33 cellular contexts compared by ENCODE assay signal in genomic region chr3:156527060-156527459, GRCh38. TPM values are rescaled to one million over a fixed set of nuclear protein-coding genes. Genes with fewer than 3 reads are reported as not detected.
A peak's percentile ranks its signal among the peaks of the same experiment; 100 is the strongest.
DNase-seq lines count a peak whose midpoint lies in the region; ATAC-seq, FAIRE-seq and TF ChIP-seq lines count a peak whose summit lies in the region.
"Had no signal": no experiment of that assay in that cellular context is flagged by ENCODE, and none has a peak within 500 bp of the region (broad histone marks: within the 10 kb centered on the region; RNA-seq: fewer than 3 reads in every experiment).

No MANE protein-coding gene starts in this region.

- TF ChIP-seq CTCF in HepG2 (CRISPR knock-in tag; IDR thresholded peaks at IDR 0.05) (no peak), right lobe of liver (IDR thresholded peaks at IDR 0.05) (no peak), K562 (IDR thresholded peaks at IDR 0.05 in 2 of 3, conservative IDR thresholded peaks at IDR 0.05 in 1 of 3; ENCODE audit: insufficient read depth in 2 of 3, low read depth in 1 of 3, low read length in 3 of 3) (no peak)

- TF ChIP-seq RAD21 in HepG2 (CRISPR knock-in tag; IDR thresholded peaks at IDR 0.05) = no peak
- no peak for TF ChIP-seq RAD21 in K562 (CRISPR knock-in tag; conservative IDR thresholded peaks at IDR 0.05 in 1 of 2, IDR thresholded peaks at IDR 0.05 in 1 of 2)

- no peak for FAIRE-seq in HepG2 (lab: Jason Lieb, UNC)
- no peak for FAIRE-seq in K562 (lab: Jason Lieb, UNC)
- peak; percentile 13 for FAIRE-seq in islet of Langerhans (lab: Jason Lieb, UNC)
- FAIRE-seq: A204.1, A549, D721Med had no signal

- H3K27ac ChIP-seq in HepG2 (ENCODE audit: extremely low read length, insufficient read depth, low read length) (no peak overlapping the region), right lobe of liver (no peak overlapping the region), K562 (ENCODE audit: extremely low read depth, low read depth, low read length) (no peak overlapping the region)
- H3K27ac ChIP-seq: 22Rv1; A549; BLaER1; BLaER1 treated with 17β-estradiol and CSF1 and Interleukin-3, amounts not matched to agents 10 nM and 100 nM; C4-2B had no signal

- TF ChIP-seq EP300 in HepG2 (IDR thresholded peaks at IDR 0.05; ENCODE audit: low read depth in 2 of 2, low read length in 2 of 2) = no peak
- TF ChIP-seq EP300 in HepG2 (CRISPR knock-in tag; IDR thresholded peaks at IDR 0.05; ENCODE audit: borderline replicate concordance) = no peak
- TF ChIP-seq EP300 in K562 (IDR thresholded peaks at IDR 0.05; ENCODE audit: low read length) = no peak

- WGBS in HepG2 (ENCODE audit: low lambda C conversion rate) = 96% methylated on average over 1 of the region's 1 CpG
- 100% methylated on average over 1 of the region's 1 CpG for WGBS in right lobe of liver (ENCODE audit: insufficient coverage, low coverage, low lambda C conversion rate, missing lambda C conversion rate)
- 0% methylated on average over 1 of the region's 1 CpG for WGBS in K562 (ENCODE audit: insufficient coverage, low coverage, missing lambda C conversion rate)

- POLR2A ChIA-PET in HepG2 (lab: Yijun Ruan, JAX) (no interaction called here), K562 (lab: Yijun Ruan, JAX) (interaction anchor here (0.7 to 0.8 kb wide), 2 partner anchors 89 to 148 kb away, joined by 3 read pairs; no protein-coding TSS in a partner anchor)

- TF ChIP-seq POLR2A in HepG2 (IDR thresholded peaks at IDR 0.05; ENCODE audit: insufficient read depth in 1 of 2, low read depth in 2 of 2, low read length in 2 of 2) (no peak), right lobe of liver (IDR thresholded peaks at IDR 0.05) (no peak), K562 (conservative IDR thresholded peaks at IDR 0.05) (no peak)

- intact Hi-C loops in HepG2 (cut with micrococcal nuclease; ENCODE audit: unreplicated experiment) = no loop called here
- intact Hi-C loops in right lobe of liver (cut with DNase I) = no loop called here
- intact Hi-C loops in K562 (cut with micrococcal nuclease) = no loop called here

- H3K79me2 ChIP-seq in HepG2 (ENCODE audit: insufficient read depth, low read length) (no peaks in the 10 kb centered on the region), K562 (ENCODE audit: control insufficient read depth, insufficient read depth, low read length) (no peaks in the 10 kb centered on the region)

- no peak overlapping the region for H3K4me2 ChIP-seq in HepG2 (ENCODE audit: low read depth, low read length)
- no peak overlapping the region for H3K4me2 ChIP-seq in K562 (ENCODE audit: insufficient read depth, low read length)
- H3K4me2 ChIP-seq: A549; BLaER1; BLaER1 treated with 17β-estradiol and CSF1 and Interleukin-3, amounts not matched to agents 10 nM and 100 nM had no signal

- no peaks in the 10 kb centered on the region for H3K9me1 ChIP-seq in K562 (ENCODE audit: control insufficient read depth, insufficient read depth, low read length)

- ATAC-seq in HepG2 (no peak), right lobe of liver (no peak), K562 (no peak), left lobe of liver (no peak)
- ATAC-seq: A549; CD8-positive, alpha-beta T cell had no signal

- no peaks in the 10 kb centered on the region for H3K4me1 ChIP-seq in HepG2 (ENCODE audit: insufficient read depth, low read length)
- no peaks in the 10 kb centered on the region for H3K4me1 ChIP-seq in right lobe of liver
- no peaks in the 10 kb centered on the region; a peak in 1 of 5 replicates for H3K4me1 ChIP-seq in K562 (replicated peaks in 1 of 2; ENCODE audit: control insufficient read depth in 2 of 2, insufficient read depth in 2 of 2, low read length in 2 of 2)
- H3K4me1 ChIP-seq: A549, Caco-2 had no signal

- H3K36me3 ChIP-seq in HepG2 (replicated peaks in 1 of 2; ENCODE audit: control insufficient read depth in 1 of 2, insufficient read depth in 2 of 2, low read length in 2 of 2) (no peaks in the 10 kb centered on the region), right lobe of liver (peaks cover 0 to 1% (median 0%) of the 10 kb centered on the region in 4 donors), K562 (ENCODE audit: control insufficient read depth, insufficient read depth, low read length) (no peaks in the 10 kb centered on the region)
- H3K36me3 ChIP-seq: BE2C; BLaER1; BLaER1 treated with 17β-estradiol and CSF1 and Interleukin-3, amounts not matched to agents 10 nM and 100 nM had no signal

- H3K27me3 ChIP-seq in HepG2 (ENCODE audit: control insufficient read depth in 1 of 2, insufficient read depth in 2 of 2, low read length in 2 of 2) (no peaks in the 10 kb centered on the region), right lobe of liver (no peaks in the 10 kb centered on the region), K562 (ENCODE audit: control insufficient read depth in 2 of 2, insufficient read depth in 2 of 2, low read length in 2 of 2) (no peaks in the 10 kb centered on the region)
- H3K27me3 ChIP-seq: BE2C, BLaER1 had no signal

- H3K4me3 ChIP-seq in HepG2 (replicated peaks in 1 of 3; ENCODE audit: insufficient read depth in 1 of 3, low read depth in 2 of 3, low read length in 3 of 3) = no peak overlapping the region
- H3K4me3 ChIP-seq in right lobe of liver = no peak overlapping the region
- no peak overlapping the region for H3K4me3 ChIP-seq in K562
- H3K4me3 ChIP-seq: A549; BLaER1; BLaER1 treated with 17β-estradiol and CSF1 and Interleukin-3, amounts not matched to agents 10 nM and 100 nM had no signal

- no peak for DNase-seq in HepG2 (ENCODE audit: low spot score)
- no peak for DNase-seq in right lobe of liver
- DNase-seq in K562 (ENCODE audit: extremely low read depth in 1 of 4, low spot score in 3 of 4) = no peak
- no peak for DNase-seq in left lobe of liver (ENCODE audit: low spot score)
- DNase-seq in NCI-H1436 (lab: John Stamatoyannopoulos, UW) = no peak
- DNase-seq: 8988T; ACHN; AML-193; BE2C; C1 segment of cervical spinal cord; Caco-2; Calu3; CD4-positive, alpha-beta memory T cell; CD4-positive, alpha-beta T cell; CD4-positive, CD25-positive, alpha-beta regulatory T cell; CD8-positive, alpha-beta memory T cell; CD8-positive, alpha-beta T cell; COR-L47; DMS 273 treated with DMSO at 0.1 percent for 48 hours; DMS153; DMS53; DMS79; DMS79 treated with DMSO at 0.1 percent for 48 hours; DND-41; EL had no signal

- H3K9me3 ChIP-seq in HepG2 (ENCODE audit: low read length) (no peaks in the 10 kb centered on the region), right lobe of liver (no peaks in the 10 kb centered on the region), K562 (replicated peaks; ENCODE audit: control insufficient read depth, insufficient read depth, low read depth, low read length) (no peaks in the 10 kb centered on the region)
- H3K9me3 ChIP-seq: A549, BE2C, BLaER1, Caco-2 had no signal

- CTCF ChIA-PET in HepG2 (lab: Yijun Ruan, JAX; ENCODE audit: low intra/inter-chr PET ratio, low total read pairs) (no interaction called here), K562 (lab: Yijun Ruan, JAX; ENCODE audit: low intra/inter-chr PET ratio) (no interaction called here)

- in situ Hi-C loops in HepG2 (cut with HindIII; ENCODE audit: extremely low pct_ligation_motif_present, low pct_unique_long_range_greater_than_20kb) = no loop called here
- in situ Hi-C loops in K562 (cut with MboI) = loop anchor here (25.0 kb wide), 1 partner anchor 610 kb away; no protein-coding TSS in a partner anchor

- no peaks in the 10 kb centered on the region for H4K20me1 ChIP-seq in HepG2 (ENCODE audit: insufficient read depth, low read length)
- H4K20me1 ChIP-seq in K562 (replicated peaks; ENCODE audit: control insufficient read depth, insufficient read depth, low read length) = no peaks in the 10 kb centered on the region
- H4K20me1 ChIP-seq: BLaER1; BLaER1 treated with 17β-estradiol and CSF1 and Interleukin-3, amounts not matched to agents 10 nM and 100 nM had no signal

- H2AFZ ChIP-seq in HepG2 (ENCODE audit: low read length) (no peak overlapping the region), K562 (ENCODE audit: low read depth, low read length) (no peak overlapping the region)

- H3K9ac ChIP-seq in HepG2 (ENCODE audit: insufficient read depth, low read depth, low read length) = no peak overlapping the region
- H3K9ac ChIP-seq in K562 (ENCODE audit: insufficient read depth in 1 of 2, low read depth in 2 of 2, low read length in 2 of 2) = no peak overlapping the region
- H3K9ac ChIP-seq: BLaER1; BLaER1 treated with 17β-estradiol and CSF1 and Interleukin-3, amounts not matched to agents 10 nM and 100 nM had no signal

- BruUV-seq in HepG2 (replicated peaks; lab: Mats Ljungman, UMichigan) (no TSS peak), K562 (replicated peaks; lab: Mats Ljungman, UMichigan) (no TSS peak)

RNA-seq across cellular contexts. Expression of gene SSR3, which starts 27.9 kb away (rescaled TPM):
- total RNA-seq in HepG2 (2016; rRNA removed; fragmentation: Illumina TruSeq; extraction: Trizol) (268 and 325 TPM in 2 replicates), right lobe of liver (100 to 1,000 TPM in 5 of 6 experiments, 10 to 100 TPM in 1; 73.6 to 168 (median 118) TPM), K562 (2014; rRNA removed) (104 and 139 TPM in 2 replicates), K562 (2014; rRNA removed; fragmentation: Illumina TruSeq; extraction: Trizol) (330 and 368 TPM in 2 replicates), K562 (2015; rRNA removed; fragmentation: Illumina TruSeq; extraction: Trizol) (206 and 248 TPM in 2 replicates), K562 (2021) (243 and 257 TPM in 2 replicates), left lobe of liver (116 TPM)
- 126 and 142 TPM in 2 replicates for total RNA-seq in HepG2 (2016; cell fraction: cytosol; rRNA removed; fragmentation: Illumina TruSeq; extraction: Trizol; ENCODE audit: low read depth)
- total RNA-seq in HepG2 (2016; cell fraction: insoluble cytoplasmic fraction; rRNA removed; fragmentation: Illumina TruSeq; extraction: Trizol) = 268 and 325 TPM in 2 replicates
- 216 and 243 TPM in 2 replicates for total RNA-seq in HepG2 (2016; cell fraction: membrane; rRNA removed; fragmentation: Illumina TruSeq; extraction: Trizol)
- total RNA-seq in HepG2 (2016; cell fraction: nucleus; rRNA removed; fragmentation: Illumina TruSeq; extraction: Trizol) = 248 and 272 TPM in 2 replicates
- polyA plus RNA-seq in HepG2 (2011; rRNA removed) (202 and 229 TPM in 2 replicates), K562 (2011; rRNA removed) (354 and 388 TPM in 2 replicates), K562 (2014; fragmentation: Illumina TruSeq; extraction: Trizol) (246 and 307 TPM in 2 replicates), K562 (2014; fragmentation: Nextera tagmentation; extraction: Ambion mirVana) (100 to 1,000 TPM; 423 to 464 TPM), K562 (2014; rRNA removed) (154 and 214 TPM in 2 replicates)
- polyA plus RNA-seq in HepG2 (2011; cell fraction: cytosol; rRNA removed) = 132 and 137 TPM in 2 replicates
- polyA plus RNA-seq in HepG2 (2011; cell fraction: nucleus; rRNA removed) = 32.0 and 34.3 TPM in 2 replicates
- polyA plus RNA-seq in HepG2 (2012) = 207 and 230 TPM in 2 replicates
- 127 and 140 TPM in 2 replicates for polyA plus RNA-seq in HepG2 (2016; cell fraction: cytosol; fragmentation: Illumina TruSeq; extraction: Trizol; ENCODE audit: low read depth)
- 171 and 180 TPM in 2 replicates for polyA plus RNA-seq in HepG2 (2016; cell fraction: insoluble cytoplasmic fraction; fragmentation: Illumina TruSeq; extraction: Trizol; ENCODE audit: low read depth)
- 172 and 176 TPM in 2 replicates for polyA plus RNA-seq in HepG2 (2016; cell fraction: membrane; fragmentation: Illumina TruSeq; extraction: Trizol; ENCODE audit: low read depth)
- 261 and 267 TPM in 2 replicates for polyA plus RNA-seq in HepG2 (2016; cell fraction: nucleus; fragmentation: Illumina TruSeq; extraction: Trizol; ENCODE audit: insufficient read depth, low read depth)
- polyA minus RNA-seq in HepG2 (2011; rRNA and poly(A)+ RNA removed; ENCODE audit: low replicate concordance) = 489 and 620 TPM in 2 replicates
- polyA minus RNA-seq in HepG2 (2011; cell fraction: cytosol; rRNA and poly(A)+ RNA removed) = 126 and 129 TPM in 2 replicates
- polyA minus RNA-seq in HepG2 (2011; cell fraction: nucleus; rRNA and poly(A)+ RNA removed) = 155 and 165 TPM in 2 replicates
- 161 and 194 TPM in 2 replicates for total RNA-seq in K562 (2011; cell fraction: chromatin; rRNA removed; ENCODE audit: low replicate concordance)
- total RNA-seq in K562 (2011; cell fraction: nucleolus; rRNA removed) = 173 and 183 TPM in 2 replicates
- total RNA-seq in K562 (2011; cell fraction: nucleoplasm; rRNA removed) = 226 and 257 TPM in 2 replicates
- polyA plus RNA-seq in K562 (2011; cell fraction: cytosol; rRNA removed) = 155 and 228 TPM in 2 replicates
- 70.9 and 103 TPM in 2 replicates for polyA plus RNA-seq in K562 (2011; cell fraction: nucleus; rRNA removed)
- 284 and 396 TPM in 2 replicates for polyA plus RNA-seq in K562 (2012)
- polyA minus RNA-seq in K562 (2011; rRNA and poly(A)+ RNA removed) = 571 and 620 TPM in 2 replicates
- 141 and 146 TPM in 2 replicates for polyA minus RNA-seq in K562 (2011; cell fraction: cytosol; rRNA and poly(A)+ RNA removed)
- 74.0 and 143 TPM in 2 replicates for polyA minus RNA-seq in K562 (2011; cell fraction: nucleus; rRNA and poly(A)+ RNA removed)

Comparison
In these comparisons a context has a peak if more than half of its experiments do, and no peak if none do; other contexts are left out.
1. Of the 241 proteins assayed by ChIP-seq in both HepG2 and K562: peak only in HepG2: none; only in K562: ADNP; in both: none; in neither: 240.